Comparison of ENCODE assay signal across 1 cellular context in the genomic region with DNA sequence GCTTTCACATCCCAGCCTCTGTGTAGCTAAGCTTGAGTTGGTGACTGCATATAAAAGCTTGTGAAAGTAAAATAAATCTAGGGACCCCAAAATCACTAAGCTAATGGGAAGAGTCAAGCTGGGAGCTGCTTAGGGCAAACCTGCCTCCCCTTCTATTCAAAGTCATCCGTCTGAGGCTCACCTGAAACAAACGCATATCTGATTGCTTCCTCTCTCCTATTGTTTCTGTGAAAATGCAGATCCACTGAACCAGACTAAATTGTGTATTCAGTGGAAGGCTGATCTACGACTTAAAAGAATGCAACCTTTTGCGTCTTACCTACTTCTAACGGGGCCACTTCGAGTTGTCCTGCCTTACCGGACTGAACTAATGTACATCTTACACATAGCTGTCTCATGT.
TF ChIP-seq lines count a peak whose summit lies in the region.

No MANE protein-coding gene starts in this region.

TF ChIP-seq in H1, 55 proteins besides CTCF, POLR2A, EP300 and RAD21 (continued from another document):
- TF ChIP-seq, protein P1, sequence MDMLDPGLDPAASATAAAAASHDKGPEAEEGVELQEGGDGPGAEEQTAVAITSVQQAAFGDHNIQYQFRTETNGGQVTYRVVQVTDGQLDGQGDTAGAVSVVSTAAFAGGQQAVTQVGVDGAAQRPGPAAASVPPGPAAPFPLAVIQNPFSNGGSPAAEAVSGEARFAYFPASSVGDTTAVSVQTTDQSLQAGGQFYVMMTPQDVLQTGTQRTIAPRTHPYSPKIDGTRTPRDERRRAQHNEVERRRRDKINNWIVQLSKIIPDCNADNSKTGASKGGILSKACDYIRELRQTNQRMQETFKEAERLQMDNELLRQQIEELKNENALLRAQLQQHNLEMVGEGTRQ (IDR thresholded peaks at IDR 0.05; ENCODE audit: low read length), result no peak
- no peak for TF ChIP-seq KDM5A (IDR thresholded peaks at IDR 0.05; ENCODE audit: low read length)
- no peak for TF ChIP-seq HDAC2 (IDR thresholded peaks at IDR 0.05; ENCODE audit: borderline replicate concordance in 1 of 2, low read depth in 2 of 2, low read length in 2 of 2)
- TF ChIP-seq TAF7 (optimal IDR thresholded peaks at IDR 0.05; ENCODE audit: borderline replicate concordance, low read depth, low read length), result no peak
- no peak for TF ChIP-seq CTBP2 (IDR thresholded peaks at IDR 0.05; ENCODE audit: borderline replicate concordance, insufficient read depth, insufficient read length, low read length)
